26 cellular contexts compared by ENCODE assay signal in genomic region chr2:25881759-25882158, GRCh38.
"Had no signal": no experiment of that assay in that cellular context is flagged by ENCODE, and none has a peak within 500 bp of the region (broad histone marks: within the 10 kb centered on the region; RNA-seq: fewer than 3 reads in every experiment).

No MANE protein-coding gene starts in this region.

- H3K4me3 Mint-ChIP-seq: naive thymus-derived CD4-positive, alpha-beta T cell; natural killer cell treated with Interleukin-12 subunit alpha and Interleukin-12 subunit beta and Interleukin-15 and Interleukin-18, amount 100 ng/mL, for 72 hours; stimulated activated naive CD8-positive, alpha-beta T cell treated with anti-CD3 and anti-CD28 coated beads, Interleukin-15, Interleukin-2, amounts not matched to agents 100 ng/mL and 50 ng/mL, for 24 hours had no signal

- H3K27me3 Mint-ChIP-seq: stimulated activated naive CD8-positive, alpha-beta T cell treated with anti-CD3 and anti-CD28 coated beads, Interleukin-15, Interleukin-2, amounts not matched to agents 100 ng/mL and 50 ng/mL, for 24 hours had no signal

- H3K9me3 ChIP-seq: left ventricle myocardium inferior, mucosa of descending colon, pancreas, prostate gland, suprapubic skin, thoracic aorta, tibial artery, upper lobe of right lung had no signal

- H3K9me3 Mint-ChIP-seq: natural killer cell treated with Interleukin-12 subunit alpha and Interleukin-12 subunit beta and Interleukin-15 and Interleukin-18, amount 100 ng/mL, for 72 hours; stimulated activated effector memory CD8-positive, alpha-beta T cell treated with anti-CD3 and anti-CD28 coated beads, Interleukin-12 subunit alpha, Interleukin-12 subunit beta, amount 100 ng/mL, for 72 hours; stimulated activated naive CD8-positive, alpha-beta T cell treated with anti-CD3 and anti-CD28 coated beads, Interleukin-15, Interleukin-2, amounts not matched to agents 100 ng/mL and 50 ng/mL, for 24 hours had no signal

- DNase-seq: islet precursor cell; left ventricle myocardium inferior; midbrain; mucosa of descending colon; naive thymus-derived CD4-positive, alpha-beta T cell; pancreas; posterior cingulate gyrus; retina; right cardiac atrium; stimulated activated CD4-positive, alpha-beta T cell treated with anti-CD3 and anti-CD28 coated beads, Interleukin-12 subunit alpha, Interleukin-12 subunit beta, amount 100 ng/mL, for 4 hours; stimulated activated CD4-positive, alpha-beta T cell treated with anti-CD3 and anti-CD28 coated beads, Interleukin-4, amount 100 ng/mL, for 24 hours; stimulated activated naive CD4-positive, alpha-beta T cell; tibial artery; trophoblast cell; upper lobe of right lung had no signal

- H3K27me3 ChIP-seq: hepatocyte, pancreas had no signal

- H3K4me2 ChIP-seq: hepatocyte had no signal

- H3K27ac Mint-ChIP-seq: stimulated activated naive CD8-positive, alpha-beta T cell treated with anti-CD3 and anti-CD28 coated beads, Interleukin-15, Interleukin-2, amounts not matched to agents 100 ng/mL and 50 ng/mL, for 24 hours had no signal

- H3K27ac ChIP-seq: hepatocyte, left ventricle myocardium inferior, pancreas, prostate gland, skin epidermis, suprapubic skin, thoracic aorta, tibial artery, upper lobe of right lung had no signal

- H3K4me3 ChIP-seq: hepatocyte, left ventricle myocardium inferior, lung, mucosa of descending colon, pancreas, prostate gland, skin epidermis, suprapubic skin, thoracic aorta, tibial artery, upper lobe of right lung had no signal

- H3K4me1 ChIP-seq: prostate gland had no signal

- ATAC-seq: mucosa of descending colon; naive thymus-derived CD4-positive, alpha-beta T cell; natural killer cell treated with Interleukin-12 subunit alpha and Interleukin-12 subunit beta and Interleukin-15 and Interleukin-18, amount 100 ng/mL, for 72 hours; pancreas; right cardiac atrium; sciatic nerve; upper lobe of right lung had no signal

- H3K36me3 ChIP-seq: left ventricle myocardium inferior, pancreas, prostate gland, suprapubic skin, thoracic aorta, tibial artery, upper lobe of right lung had no signal

- H2AFZ ChIP-seq: hepatocyte had no signal

- FAIRE-seq: pancreas, urothelium cell line had no signal
